Comparison of ENCODE assay signal across 21 cellular contexts in genomic region chr2:36326286-36326685, GRCh38.
"Had no signal": no experiment of that assay in that cellular context is flagged by ENCODE, and none has a peak within 500 bp of the region (broad histone marks: within the 10 kb centered on the region; RNA-seq: fewer than 3 reads in every experiment).

No MANE protein-coding gene starts in this region.

- H3K27ac ChIP-seq: KMS-11, SJSA1, SK-N-MC had no signal

- H3K4me3 ChIP-seq: K562, SJSA1, SK-N-MC had no signal

- DNase-seq: Kasumi-1, MM.1S, NCI-H1092 treated with DMSO at 0.1 percent for 48 hours, NCI-H1436, NCI-H187, NCI-H2029, NCI-H2081 treated with DMSO at 0.1 percent for 48 hours, NCI-H2171, NCI-H226, NCI-H446, NCI-H510A, NCI-H524 treated with DMSO at 0.1 percent for 48 hours, NCI-H69, NCI-H774, SIG-M5 had no signal

- H3K36me3 ChIP-seq: SJSA1 had no signal

- H3K4me2 ChIP-seq: KMS-11 had no signal

- H3K9ac ChIP-seq: KMS-11 had no signal

- H3K9me3 ChIP-seq: SJSA1 had no signal

- ATAC-seq: K562, Panc1, Right ventricle myocardium inferior had no signal

- H3K27me3 ChIP-seq: SJSA1 had no signal

- FAIRE-seq: K562 had no signal
